19 cellular contexts compared by ENCODE assay signal in genomic region chr9:102521097-102521755, GRCh38.
"Had no signal": no experiment of that assay in that cellular context is flagged by ENCODE, and none has a peak within 500 bp of the region (broad histone marks: within the 10 kb centered on the region; RNA-seq: fewer than 3 reads in every experiment).

No MANE protein-coding gene starts in this region.

- H3K4me3 ChIP-seq: ascending aorta, breast epithelium, left ventricle myocardium inferior, thyroid gland had no signal

- ATAC-seq: activated CD8-positive, alpha-beta T cell treated with anti-CD3 and anti-CD28 coated beads for 36 hours; effector memory CD8-positive, alpha-beta T cell had no signal

- H3K27ac ChIP-seq: ascending aorta, breast epithelium, left ventricle myocardium inferior, thyroid gland had no signal

- DNase-seq: activated CD4-positive, alpha-beta T cell treated with anti-CD3 and anti-CD28 coated beads, Interleukin-2, amount 10 ng/mL, durations not matched to agents 24 days and 14 days; activated CD8-positive, alpha-beta T cell treated with anti-CD3 and anti-CD28 coated beads for 36 hours; activated effector memory CD4-positive, alpha-beta T cell treated with Interleukin-2 at 50 U/mL for 16 hours; activated naive CD4-positive, alpha-beta T cell treated with anti-CD3 and anti-CD28 coated beads, Interleukin-2, amount 50 U/mL, for 16 hours; activated T-cell treated with anti-CD3 and anti-CD28 coated beads, Interleukin-2, amount 50 U/mL, for 24 hours; effector memory CD8-positive, alpha-beta T cell; head of caudate nucleus; kidney glomerular epithelial cell; left ventricle myocardium inferior; occipital lobe; retina; stimulated activated CD4-positive, alpha-beta T cell treated with anti-CD3 and anti-CD28 coated beads, Interleukin-12 subunit alpha, Interleukin-12 subunit beta, amount 100 ng/mL, for 4 hours; stimulated activated CD4-positive, alpha-beta T cell treated with anti-CD3 and anti-CD28 coated beads, Interleukin-1b, Interleukin-23, amount 100 ng/mL, for 48 hours; stimulated activated CD8-positive, alpha-beta memory T cell treated with anti-CD3 and anti-CD28 coated beads, Interleukin-4, amount 100 ng/mL, for 48 hours; stimulated activated naive CD4-positive, alpha-beta T cell; T1000; thyroid gland had no signal
